1 cellular context compared by ENCODE assay signal in genomic region chr7:66662646-66663264, GRCh38.
A peak's percentile ranks its signal among the peaks of the same experiment; 100 is the strongest.
TF ChIP-seq lines count a peak whose summit lies in the region.

No MANE protein-coding gene starts in this region.

TF ChIP-seq in K562, 482 proteins besides CTCF, POLR2A, EP300 and RAD21 (continued from another document):
- TF ChIP-seq TAL1 (IDR thresholded peaks at IDR 0.05): no peak
- TF ChIP-seq KDM1A (IDR thresholded peaks at IDR 0.05): peak in 1 of 2 experiments; percentile 77; a peak in 1 of 4 replicates
- 0 out of 2 replicates have a peak, but pooled peaks have one; percentile 53 for TF ChIP-seq SUPT5H (IDR thresholded peaks at IDR 0.05)
- TF ChIP-seq ZBTB33 (CRISPR knock-in tag; IDR thresholded peaks at IDR 0.05): peak; percentile 69; the same call in 1 of the 2 replicates
- TF ChIP-seq ZEB2 (IDR thresholded peaks at IDR 0.05): 0 out of 2 replicates have a peak, but pooled peaks have one; percentile 41
- no peak for TF ChIP-seq NCOR1 (IDR thresholded peaks at IDR 0.05)
TF ChIP-seq in K562: peak in this region for 6.
